ENCODE assay signal across 33 cellular contexts in the genomic region with DNA sequence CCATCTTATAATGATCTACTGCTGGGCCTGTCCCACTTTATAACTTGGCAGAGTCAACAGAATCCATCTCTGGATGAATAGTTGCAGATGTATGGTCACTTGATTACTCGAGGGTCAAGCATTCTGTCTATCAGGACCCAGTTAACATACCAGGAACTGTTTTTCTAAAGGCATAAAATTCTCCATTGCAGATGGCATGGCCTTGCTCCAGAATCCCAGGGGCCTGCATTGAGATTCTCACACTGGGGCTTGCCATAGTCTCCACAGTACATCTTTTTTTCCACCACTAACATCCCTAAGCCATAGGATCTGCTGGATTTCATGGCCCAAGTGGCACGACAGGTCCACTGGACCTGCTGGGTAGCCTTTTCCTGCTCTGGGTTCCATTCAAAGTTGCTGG.
A peak's percentile ranks its signal among the peaks of the same experiment; 100 is the strongest.
DNase-seq lines count a peak whose midpoint lies in the region; ATAC-seq and TF ChIP-seq lines count a peak whose summit lies in the region.
"Had no signal": no experiment of that assay in that cellular context is flagged by ENCODE, and none has a peak within 500 bp of the region (broad histone marks: within the 10 kb centered on the region; RNA-seq: fewer than 3 reads in every experiment).

No MANE protein-coding gene starts in this region.

- no peak overlapping the region for H3K27ac Mint-ChIP-seq in activated CD4-positive, alpha-beta memory T cell treated with anti-CD3 and anti-CD28 coated beads for 36 hours
- H3K27ac Mint-ChIP-seq: B cell; CD14-positive monocyte; CD4-positive, alpha-beta memory T cell; CD4-positive, alpha-beta T cell; CD4-positive, CD25-positive, alpha-beta regulatory T cell; CD8-positive, alpha-beta memory T cell; CD8-positive, alpha-beta T cell had no signal

- H3K27ac ChIP-seq in trophoblast cell (ENCODE audit: low read depth, low read length) (no peak overlapping the region), thyroid gland (peak overlapping the region; percentile 55 to 65 (median 62))
- H3K27ac ChIP-seq: 22Rv1; A549; BLaER1; BLaER1 treated with 17β-estradiol and CSF1 and Interleukin-3, amounts not matched to agents 10 nM and 100 nM; C4-2B had no signal

- no peak overlapping the region for H4K8ac ChIP-seq in trophoblast cell (ENCODE audit: low read depth, low read length)

- H3K79me2 ChIP-seq in trophoblast cell (ENCODE audit: control insufficient read depth, insufficient read depth, low read length, poor library complexity) = no peaks in the 10 kb centered on the region

- no peaks in the 10 kb centered on the region for H3K4me1 ChIP-seq in trophoblast cell (ENCODE audit: control insufficient read depth in 1 of 2, insufficient read depth in 2 of 2, low read length in 2 of 2)
- H3K4me1 ChIP-seq in thyroid gland = peaks cover 17 to 19% of the 10 kb centered on the region in 2 donors
- H3K4me1 ChIP-seq: A549, BE2C had no signal

- no peak overlapping the region for H2AK5ac ChIP-seq in trophoblast cell (ENCODE audit: low read length)

- no peaks in the 10 kb centered on the region for H3K4me1 Mint-ChIP-seq in activated CD4-positive, alpha-beta memory T cell treated with anti-CD3 and anti-CD28 coated beads for 36 hours (ENCODE audit: low read depth)
- H3K4me1 Mint-ChIP-seq: CD14-positive monocyte; CD4-positive, alpha-beta memory T cell; CD4-positive, CD25-positive, alpha-beta regulatory T cell; CD8-positive, alpha-beta memory T cell had no signal

- no peaks in the 10 kb centered on the region for H3K79me1 ChIP-seq in trophoblast cell (ENCODE audit: low read length)

- peak overlapping the region; percentile 16 for H3K4me3 ChIP-seq in trophoblast cell (ENCODE audit: low read depth, low read length)
- H3K4me3 ChIP-seq in thyroid gland (replicated peaks in 1 of 3) = no peak overlapping the region
- H3K4me3 ChIP-seq: A549; BLaER1; BLaER1 treated with 17β-estradiol and CSF1 and Interleukin-3, amounts not matched to agents 10 nM and 100 nM had no signal

- ATAC-seq in SK-N-SH treated with all-trans-retinoic acid at 6 μM for 48 hours (no peak), HG03159 (IDR thresholded peaks at IDR 0.05; ENCODE audit: unreplicated experiment) (no peak)
- ATAC-seq: A549; CD8-positive, alpha-beta T cell had no signal

- H3K36me3 ChIP-seq in trophoblast cell (ENCODE audit: control insufficient read depth in 1 of 2, insufficient read depth in 2 of 2, low read length in 2 of 2) (no peaks in the 10 kb centered on the region), thyroid gland (no peaks in the 10 kb centered on the region)
- H3K36me3 ChIP-seq: BE2C; BLaER1; BLaER1 treated with 17β-estradiol and CSF1 and Interleukin-3, amounts not matched to agents 10 nM and 100 nM had no signal

- H3K9me3 ChIP-seq in trophoblast cell (ENCODE audit: insufficient read depth, low read depth, low read length) (no peaks in the 10 kb centered on the region), thyroid gland (no peaks in the 10 kb centered on the region)
- H3K9me3 ChIP-seq: A549, BE2C, BLaER1, Caco-2 had no signal

- no peak overlapping the region for H2BK5ac ChIP-seq in trophoblast cell (ENCODE audit: low read depth, low read length, poor library complexity)

- H4K91ac ChIP-seq in trophoblast cell (ENCODE audit: low read depth, low read length) = no peak overlapping the region

- TF ChIP-seq POLR2A in thyroid gland (IDR thresholded peaks at IDR 0.05) = no peak

- no peak overlapping the region for H2BK120ac ChIP-seq in trophoblast cell (ENCODE audit: insufficient read depth, low read length, poor library complexity)

- H2BK12ac ChIP-seq in trophoblast cell (ENCODE audit: low read length) = no peak overlapping the region

- peak; percentile 26 for DNase-seq in kidney tubule cell (ENCODE audit: low spot score)
- DNase-seq in trophoblast cell = no peak
- DNase-seq in thyroid gland = peak; percentile 57 to 61
- DNase-seq in activated CD4-positive, alpha-beta memory T cell treated with anti-CD3 and anti-CD28 coated beads for 36 hours = no peak
- DNase-seq: 8988T; ACHN; AML-193; BE2C; C1 segment of cervical spinal cord; Caco-2; Calu3; CD4-positive, alpha-beta memory T cell; CD4-positive, alpha-beta T cell; CD4-positive, CD25-positive, alpha-beta regulatory T cell; CD8-positive, alpha-beta memory T cell; CD8-positive, alpha-beta T cell; COR-L47; DMS 273 treated with DMSO at 0.1 percent for 48 hours; DMS153; DMS53; DMS79; DMS79 treated with DMSO at 0.1 percent for 48 hours; DND-41; EL had no signal

- no peak overlapping the region for H3K4ac ChIP-seq in trophoblast cell (ENCODE audit: low read depth, low read length)

- no peak overlapping the region for H4K12ac ChIP-seq in trophoblast cell (ENCODE audit: low read depth, low read length)

- POLR2A ChIA-PET in activated CD4-positive, alpha-beta memory T cell treated with anti-CD3 and anti-CD28 coated beads for 36 hours (lab: Charles Lee) = no interaction called here

- no peak for TF ChIP-seq CTCF in thyroid gland (IDR thresholded peaks at IDR 0.05)

- CTCF ChIA-PET in activated CD4-positive, alpha-beta memory T cell treated with anti-CD3 and anti-CD28 coated beads for 36 hours (lab: Charles Lee) = no interaction called here

- intact Hi-C loops in thyroid gland (cut with DNase I) = no loop called here
- intact Hi-C loops in activated CD4-positive, alpha-beta memory T cell treated with anti-CD3 and anti-CD28 coated beads for 36 hours (cut with micrococcal nuclease) = no loop called here

- peaks cover 6% of the 10 kb centered on the region for H3K27me3 Mint-ChIP-seq in activated CD4-positive, alpha-beta memory T cell treated with anti-CD3 and anti-CD28 coated beads for 36 hours
- H3K27me3 Mint-ChIP-seq: B cell had no signal

- H3K9me3 Mint-ChIP-seq in activated CD4-positive, alpha-beta memory T cell treated with anti-CD3 and anti-CD28 coated beads for 36 hours = no peaks in the 10 kb centered on the region
- H3K9me3 Mint-ChIP-seq: CD4-positive, alpha-beta T cell; CD8-positive, alpha-beta memory T cell; CD8-positive, alpha-beta T cell had no signal

- no peak overlapping the region for H3K18ac ChIP-seq in trophoblast cell (ENCODE audit: low read length)

- no peak overlapping the region for H3K4me2 ChIP-seq in trophoblast cell (ENCODE audit: low read length)
- H3K4me2 ChIP-seq: A549; BLaER1; BLaER1 treated with 17β-estradiol and CSF1 and Interleukin-3, amounts not matched to agents 10 nM and 100 nM had no signal

- H2AFZ ChIP-seq in trophoblast cell (ENCODE audit: insufficient read depth, low read length, poor library complexity) = no peak overlapping the region

- H3K27me3 ChIP-seq in trophoblast cell (ENCODE audit: insufficient read depth, low read length) (no peaks in the 10 kb centered on the region), thyroid gland (no peaks in the 10 kb centered on the region)
- H3K27me3 ChIP-seq: BE2C; BLaER1; BLaER1 treated with 17β-estradiol and CSF1 and Interleukin-3, amounts not matched to agents 10 nM and 100 nM had no signal

- H3K4me3 Mint-ChIP-seq in activated CD4-positive, alpha-beta memory T cell treated with anti-CD3 and anti-CD28 coated beads for 36 hours = no peak overlapping the region
- H3K4me3 Mint-ChIP-seq: B cell; CD14-positive monocyte; CD4-positive, alpha-beta memory T cell; CD4-positive, alpha-beta T cell; CD4-positive, CD25-positive, alpha-beta regulatory T cell; CD8-positive, alpha-beta memory T cell; CD8-positive, alpha-beta T cell had no signal

- no peaks in the 10 kb centered on the region for H3K36me3 Mint-ChIP-seq in activated CD4-positive, alpha-beta memory T cell treated with anti-CD3 and anti-CD28 coated beads for 36 hours
- H3K36me3 Mint-ChIP-seq: CD14-positive monocyte; CD4-positive, CD25-positive, alpha-beta regulatory T cell; CD8-positive, alpha-beta memory T cell; CD8-positive, alpha-beta T cell had no signal

- no CpG with 5 or more reads among the region's 2 CpGs for WGBS in trophoblast cell (ENCODE audit: extremely low coverage, insufficient coverage, insufficient read length)
- 53 to 60% methylated on average over 2 of the region's 2 CpGs for WGBS in thyroid gland, 2 donors

- no peak overlapping the region for H3K23ac ChIP-seq in trophoblast cell (ENCODE audit: low read length)

- H3K9ac ChIP-seq in trophoblast cell (ENCODE audit: low read length) = no peak overlapping the region
- H3K9ac ChIP-seq: BLaER1; BLaER1 treated with 17β-estradiol and CSF1 and Interleukin-3, amounts not matched to agents 10 nM and 100 nM had no signal

- no peak overlapping the region for H3K14ac ChIP-seq in trophoblast cell (ENCODE audit: low read length)

TF ChIP-seq in SK-N-SH treated with all-trans-retinoic acid at 6 μM for 48 hours, 23 proteins besides CTCF, POLR2A, EP300 and RAD21 (continues in another document):
- TF ChIP-seq ESRRG (CRISPR knock-in tag; IDR thresholded peaks at IDR 0.05) = no peak
- TF ChIP-seq ZFP30 (CRISPR knock-in tag; IDR thresholded peaks at IDR 0.05) = no peak
- no peak for TF ChIP-seq SNAI2 (CRISPR knock-in tag; IDR thresholded peaks at IDR 0.05)
- no peak for TF ChIP-seq GLIS3 (CRISPR knock-in tag; IDR thresholded peaks at IDR 0.05)
- TF ChIP-seq ZFP3 (CRISPR knock-in tag; IDR thresholded peaks at IDR 0.05) = no peak
- no peak for TF ChIP-seq RARB (CRISPR knock-in tag; IDR thresholded peaks at IDR 0.05)
- TF ChIP-seq CSDC2 (CRISPR knock-in tag; IDR thresholded peaks at IDR 0.05) = no peak
- TF ChIP-seq BACH2 (CRISPR knock-in tag; IDR thresholded peaks at IDR 0.05; ENCODE audit: borderline replicate concordance) = no peak
- no peak for TF ChIP-seq TCF4 (CRISPR knock-in tag; IDR thresholded peaks at IDR 0.05; ENCODE audit: borderline replicate concordance)
- TF ChIP-seq PPARA (CRISPR knock-in tag; IDR thresholded peaks at IDR 0.05; ENCODE audit: borderline replicate concordance) = no peak

Comparison
In these comparisons a context has a peak if more than half of its experiments do, and no peak if none do; other contexts are left out.
1. DNase-seq: peak in kidney tubule cell (single experiment) and thyroid gland (2 of 2); none in trophoblast cell (0 of 2) and activated CD4-positive, alpha-beta memory T cell treated with anti-CD3 and anti-CD28 coated beads for 36 hours (single experiment).